Comparison of ENCODE assay signal across 16 cellular contexts in the genomic region with DNA sequence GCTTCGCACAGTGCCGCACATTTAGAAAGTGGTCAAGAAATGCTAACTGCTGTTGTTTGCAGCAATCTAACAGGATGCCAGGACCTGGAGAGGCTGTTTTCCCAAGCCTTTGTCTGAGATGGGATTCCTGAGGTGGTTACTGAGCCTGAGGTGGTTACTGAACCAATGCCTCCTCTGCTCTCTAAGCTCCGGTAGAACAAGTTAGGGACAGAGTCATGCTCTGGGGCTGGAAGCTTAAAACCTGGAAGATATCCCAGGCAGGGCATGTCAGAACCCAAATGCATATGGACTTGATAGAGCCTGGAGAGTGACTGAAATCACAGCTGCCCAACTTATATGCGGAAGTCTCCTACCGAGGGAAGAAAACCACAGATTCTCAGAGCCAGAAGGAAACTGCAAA. TPM values are rescaled to one million over a fixed set of nuclear protein-coding genes. Genes with fewer than 3 reads are reported as not detected.
DNase-seq lines count a peak whose midpoint lies in the region; ATAC-seq and TF ChIP-seq lines count a peak whose summit lies in the region.
"Had no signal": no experiment of that assay in that cellular context is flagged by ENCODE, and none has a peak within 500 bp of the region (broad histone marks: within the 10 kb centered on the region; RNA-seq: fewer than 3 reads in every experiment).

No MANE protein-coding gene starts in this region.

- no peaks in the 10 kb centered on the region for H3K79me2 ChIP-seq in trophoblast cell (ENCODE audit: control insufficient read depth, insufficient read depth, low read length, poor library complexity)

- no CpG with 5 or more reads among the region's 5 CpGs for WGBS in trophoblast cell (ENCODE audit: extremely low coverage, insufficient coverage, insufficient read length)
- WGBS in endodermal cell (ENCODE audit: insufficient coverage in 1 of 2, insufficient read length in 1 of 2), 2 experiments, result 75 to 79% methylated on average over 4 to 5 of the region's 5 CpGs

- H3K4me3 ChIP-seq in trophoblast cell (ENCODE audit: low read depth, low read length), result no peak overlapping the region
- no peak overlapping the region for H3K4me3 ChIP-seq in endodermal cell (ENCODE audit: low read length)
- H3K4me3 ChIP-seq in coronary artery, result no peak overlapping the region

- intact Hi-C loops in MCF 10A (cut with micrococcal nuclease), result no loop called here

- H3K79me1 ChIP-seq in trophoblast cell (ENCODE audit: low read length), result no peaks in the 10 kb centered on the region

- H3K9ac ChIP-seq in trophoblast cell (ENCODE audit: low read length) (no peak overlapping the region), endodermal cell (ENCODE audit: extremely low read depth, low read length, poor library complexity, severe bottlenecking) (no peak overlapping the region)

- no peaks in the 10 kb centered on the region for H3K36me3 ChIP-seq in trophoblast cell (ENCODE audit: control insufficient read depth in 1 of 2, insufficient read depth in 2 of 2, low read length in 2 of 2)
- H3K36me3 ChIP-seq in endodermal cell (ENCODE audit: control insufficient read depth, insufficient read depth, low read length), result no peaks in the 10 kb centered on the region

- no peak overlapping the region for H4K8ac ChIP-seq in trophoblast cell (ENCODE audit: low read depth, low read length)

- no peak overlapping the region for H2AFZ ChIP-seq in trophoblast cell (ENCODE audit: insufficient read depth, low read length, poor library complexity)

- no peak overlapping the region for H2BK5ac ChIP-seq in trophoblast cell (ENCODE audit: low read depth, low read length, poor library complexity)

- no peak overlapping the region for H4K91ac ChIP-seq in trophoblast cell (ENCODE audit: low read depth, low read length)

- H3K4me1 ChIP-seq in trophoblast cell (ENCODE audit: control insufficient read depth in 1 of 2, insufficient read depth in 2 of 2, low read length in 2 of 2), result peaks cover under 1 to 8% of the 10 kb centered on the region in 2 experiments
- H3K4me1 ChIP-seq in endodermal cell (ENCODE audit: control insufficient read depth, insufficient read depth, low read length), result no peaks in the 10 kb centered on the region

- CTCF ChIA-PET in MCF 10A (lab: Yijun Ruan, JAX), result interaction anchor here (0.8 to 18.8 kb wide), 18 partner anchors 9 to 712 kb away, joined by 3 to 467 read pairs (median 4); partner anchors contain the start of gene SLC36A1

- H3K27ac Mint-ChIP-seq in MCF 10A (ENCODE audit: low read depth, unreplicated experiment) (peak overlapping the region; percentile 14), endodermal cell (no peak overlapping the region)

- H2BK120ac ChIP-seq in trophoblast cell (ENCODE audit: insufficient read depth, low read length, poor library complexity), result no peak overlapping the region

- no peak overlapping the region for H3K18ac ChIP-seq in trophoblast cell (ENCODE audit: low read length)

- H3K27ac ChIP-seq in trophoblast cell (ENCODE audit: low read depth, low read length), result no peak overlapping the region
- no peak overlapping the region for H3K27ac ChIP-seq in endodermal cell (ENCODE audit: low read depth, low read length)
- H3K27ac ChIP-seq in coronary artery, result no peak overlapping the region

- H3K27me3 Mint-ChIP-seq in MCF 10A (ENCODE audit: insufficient read depth, unreplicated experiment) (no peaks in the 10 kb centered on the region), endodermal cell (ENCODE audit: insufficient read depth) (peaks cover 34% of the 10 kb centered on the region)

- H2AK5ac ChIP-seq in trophoblast cell (ENCODE audit: low read length), result no peak overlapping the region

- H2BK12ac ChIP-seq in trophoblast cell (ENCODE audit: low read length), result no peak overlapping the region

- H3K4me3 Mint-ChIP-seq in MCF 10A (ENCODE audit: unreplicated experiment) (no peak overlapping the region), endodermal cell (no peak overlapping the region)
- H3K4me3 Mint-ChIP-seq: CD4-positive, CD25-positive, alpha-beta regulatory T cell had no signal

- H3K14ac ChIP-seq in trophoblast cell (ENCODE audit: low read length), result no peak overlapping the region

- H3K9me3 ChIP-seq in trophoblast cell (ENCODE audit: insufficient read depth, low read depth, low read length) (no peaks in the 10 kb centered on the region), endodermal cell (ENCODE audit: control insufficient read depth, low read length) (no peaks in the 10 kb centered on the region)

- peak; percentile 85 for DNase-seq in ELF-1 (ENCODE audit: low read depth, low spot score)
- DNase-seq in MCF 10A (ENCODE audit: unreplicated experiment), result peak; percentile 66
- peak; percentile 13 for DNase-seq in fibroblast of peridontal ligament (ENCODE audit: extremely low read depth)
- no peak for DNase-seq in trophoblast cell
- no peak for DNase-seq in endodermal cell
- no peak for DNase-seq in coronary artery (ENCODE audit: low spot score)
- DNase-seq: Calu3; CD4-positive, CD25-positive, alpha-beta regulatory T cell; H7; NCI-H2029 treated with DMSO at 0.1 percent for 48 hours; NCI-H526 treated with DMSO at 0.1 percent for 48 hours; NK-92 treated with Interleukin-12 subunit alpha and Interleukin-12 subunit beta, amount 100 ng/mL, for 24 hours had no signal

- H3K4ac ChIP-seq in trophoblast cell (ENCODE audit: low read depth, low read length), result no peak overlapping the region

- BruUV-seq in MCF 10A (replicated peaks; lab: Mats Ljungman, UMichigan), result no TSS peak

- H3K23ac ChIP-seq in trophoblast cell (ENCODE audit: low read length), result no peak overlapping the region

- ATAC-seq in HG02981 (IDR thresholded peaks at IDR 0.05; ENCODE audit: unreplicated experiment), result no peak
- no peak for ATAC-seq in SK-N-SH treated with all-trans-retinoic acid at 6 μM for 48 hours
- ATAC-seq: HepG2 had no signal

- no peak overlapping the region for H4K12ac ChIP-seq in trophoblast cell (ENCODE audit: low read depth, low read length)

- H3K36me3 Mint-ChIP-seq in MCF 10A (ENCODE audit: insufficient read depth, unreplicated experiment), result no peaks in the 10 kb centered on the region
- no peaks in the 10 kb centered on the region for H3K36me3 Mint-ChIP-seq in endodermal cell (ENCODE audit: low read depth)
- H3K36me3 Mint-ChIP-seq: CD4-positive, CD25-positive, alpha-beta regulatory T cell had no signal

- H3K27me3 ChIP-seq in trophoblast cell (ENCODE audit: insufficient read depth, low read length) (no peaks in the 10 kb centered on the region), endodermal cell (ENCODE audit: control insufficient read depth, insufficient read depth, low read length, poor library complexity, severe bottlenecking) (peaks cover 5% of the 10 kb centered on the region)

- POLR2A ChIA-PET in MCF 10A (lab: Yijun Ruan, JAX), result interaction anchor here (0.7 to 25.1 kb wide), 18 partner anchors 9 to 134 kb away, joined by 3 to 535 read pairs (median 6); partner anchors contain the start of genes FAT2 and G3BP1

- no peaks in the 10 kb centered on the region for H3K9me3 Mint-ChIP-seq in MCF 10A (ENCODE audit: unreplicated experiment)
- H3K9me3 Mint-ChIP-seq in endodermal cell, result no peaks in the 10 kb centered on the region

- no peak for TF ChIP-seq CTCF in MCF 10A (IDR thresholded peaks at IDR 0.05; ENCODE audit: unreplicated experiment)
- no peak for TF ChIP-seq CTCF in endodermal cell (conservative IDR thresholded peaks at IDR 0.05)
- TF ChIP-seq CTCF in coronary artery (IDR thresholded peaks at IDR 0.05), result no peak

- H3K4me1 Mint-ChIP-seq in MCF 10A (ENCODE audit: insufficient read depth, unreplicated experiment) (peaks cover 34% of the 10 kb centered on the region), endodermal cell (peaks cover 2% of the 10 kb centered on the region)
- H3K4me1 Mint-ChIP-seq: CD4-positive, CD25-positive, alpha-beta regulatory T cell had no signal

- peak overlapping the region; percentile 21 for H3K4me2 ChIP-seq in trophoblast cell (ENCODE audit: low read length)

TF ChIP-seq in SK-N-SH treated with all-trans-retinoic acid at 6 μM for 48 hours, 23 proteins besides CTCF, POLR2A, EP300 and RAD21:
- no peak for TF ChIP-seq ISL1 (CRISPR knock-in tag; IDR thresholded peaks at IDR 0.05)
TF ChIP-seq in SK-N-SH treated with all-trans-retinoic acid at 6 μM for 48 hours: peak in this region for 0.

RNA-seq across cellular contexts. Expression of gene FAT2, which starts 46.5 kb away (rescaled TPM):
- total RNA-seq in MCF 10A (2022) (5.9 and 9.9 TPM in 2 replicates), endodermal cell (under 1 TPM in 1 of 2 donors, not detected in 1; 0.18 TPM)
- polyA plus RNA-seq in trophoblast cell (2013), result 0.26 and 0.30 TPM in 2 replicates
- 0.07 TPM for polyA plus RNA-seq in endodermal cell (2013, experiment 1 of 2)
- 0.08 TPM for polyA plus RNA-seq in endodermal cell (2013, experiment 2 of 2)
- total RNA-seq: A673; Calu3; CD4-positive, CD25-positive, alpha-beta regulatory T cell; HepG2 had no signal
- polyA plus RNA-seq: HepG2 had no signal

RNA-seq across cellular contexts. Expression of gene SPARC, which starts 49.0 kb away (rescaled TPM):
- 17.4 and 32.6 TPM in 2 replicates for total RNA-seq in MCF 10A (2022)
- 1,673 and 1,689 TPM in 2 replicates for polyA plus RNA-seq in trophoblast cell (2013)
- 100 to 1,000 TPM; 523 to 643 TPM for total RNA-seq in endodermal cell
- 610 TPM for polyA plus RNA-seq in endodermal cell (2013, experiment 1 of 2)
- 610 TPM for polyA plus RNA-seq in endodermal cell (2013, experiment 2 of 2)
- total RNA-seq: Calu3 had no signal
- polyA plus RNA-seq: CD4-positive, CD25-positive, alpha-beta regulatory T cell had no signal

Comparison
In these comparisons a context has a peak if more than half of its experiments do, and no peak if none do; other contexts are left out.
1. DNase-seq: peak in ELF-1 (single experiment), MCF 10A (single experiment) and fibroblast of peridontal ligament (single experiment); none in trophoblast cell (0 of 2), endodermal cell (single experiment) and coronary artery (single experiment).
2. RNA of gene SPARC, which starts 49.0 kb away (total RNA-seq): 523 to 643 TPM in endodermal cell; 17.4 to 32.6 TPM in MCF 10A; every median in the first group is over 10 times any median in the second.